Comparison of ENCODE assay signal across 9 cellular contexts in genomic region chr3:129280183-129280582, GRCh38. TPM values are rescaled to one million over a fixed set of nuclear protein-coding genes. Genes with fewer than 3 reads are reported as not detected.
DNase-seq lines count a peak whose midpoint lies in the region; ATAC-seq, FAIRE-seq and TF ChIP-seq lines count a peak whose summit lies in the region.
"Had no signal": no experiment of that assay in that cellular context is flagged by ENCODE, and none has a peak within 500 bp of the region (broad histone marks: within the 10 kb centered on the region; RNA-seq: fewer than 3 reads in every experiment).

No MANE protein-coding gene starts in this region.

- no peak for TF ChIP-seq RAD21 in K562 (CRISPR knock-in tag; conservative IDR thresholded peaks at IDR 0.05 in 1 of 2, IDR thresholded peaks at IDR 0.05 in 1 of 2)

- H2AFZ ChIP-seq in K562 (ENCODE audit: low read depth, low read length): no peak overlapping the region

- H3K27ac ChIP-seq in left ventricle myocardium inferior (replicated peaks) (peak overlapping the region; percentile 97), K562 (ENCODE audit: extremely low read depth, low read depth, low read length) (no peak overlapping the region; the same call in 2 of the 3 replicates), mesodermal cell (ENCODE audit: low read depth, low read length, severe bottlenecking) (no peak overlapping the region)
- H3K27ac ChIP-seq: HL-60 had no signal

- no peak for FAIRE-seq in K562 (lab: Jason Lieb, UNC)

- POLR2A ChIA-PET in K562 (lab: Yijun Ruan, JAX): interaction anchor here (0.6 to 2.3 kb wide), 5 partner anchors 9 to 1600 kb away, joined by 3 to 12 read pairs (median 4); a partner anchor contains a TSS

- peak overlapping the region; percentile 95; the same call in 1 of the 2 replicates for H3K4me2 ChIP-seq in K562 (ENCODE audit: insufficient read depth, low read length)

- CTCF ChIA-PET in K562 (lab: Yijun Ruan, JAX; ENCODE audit: low intra/inter-chr PET ratio): no interaction called here

- WGBS in K562 (ENCODE audit: insufficient coverage, low coverage, missing lambda C conversion rate): 45% methylated on average over 2 of the region's 2 CpGs
- no CpG with 5 or more reads among the region's 2 CpGs for WGBS in mesodermal cell (ENCODE audit: insufficient coverage in 2 of 2), 2 experiments

- H3K9me1 ChIP-seq in K562 (ENCODE audit: control insufficient read depth, insufficient read depth, low read length): no peaks in the 10 kb centered on the region

- H3K36me3 ChIP-seq in left ventricle myocardium inferior: peaks cover 26% of the 10 kb centered on the region
- H3K36me3 ChIP-seq in K562 (ENCODE audit: control insufficient read depth, insufficient read depth, low read length): peaks cover 32% of the 10 kb centered on the region; the same call in 2 of the 3 replicates
- H3K36me3 ChIP-seq in mesodermal cell (ENCODE audit: control insufficient read depth, insufficient read depth, low read length): peaks cover 53% of the 10 kb centered on the region

- peaks cover 20% of the 10 kb centered on the region for H3K79me2 ChIP-seq in K562 (ENCODE audit: control insufficient read depth, insufficient read depth, low read length)

- ATAC-seq in Right ventricle myocardium superior (ENCODE audit: poor library complexity): no peak
- ATAC-seq in K562: no peak
- ATAC-seq in GM21526 (IDR thresholded peaks at IDR 0.05; ENCODE audit: low FRiP score, unreplicated experiment): no peak

- no peaks in the 10 kb centered on the region for H3K27me3 ChIP-seq in left ventricle myocardium inferior (ENCODE audit: low read depth)
- no peaks in the 10 kb centered on the region for H3K27me3 ChIP-seq in K562 (ENCODE audit: control insufficient read depth in 2 of 2, insufficient read depth in 2 of 2, low read length in 2 of 2)

- TF ChIP-seq EP300 in K562 (IDR thresholded peaks at IDR 0.05; ENCODE audit: low read length): no peak

- peak overlapping the region; percentile 97 for H3K4me3 ChIP-seq in left ventricle myocardium inferior
- no peak overlapping the region for H3K4me3 ChIP-seq in K562
- peak overlapping the region; percentile 79 for H3K4me3 ChIP-seq in mesodermal cell (ENCODE audit: extremely low read depth, insufficient read depth, low read length, poor library complexity, severe bottlenecking)

- H3K4me1 ChIP-seq in left ventricle myocardium inferior (peaks cover 56% of the 10 kb centered on the region), K562 (replicated peaks in 1 of 2; ENCODE audit: control insufficient read depth in 2 of 2, insufficient read depth in 2 of 2, low read length in 2 of 2) (peaks cover 10 to 12% of the 10 kb centered on the region in 2 experiments; a peak in 4 of 5 replicates), mesodermal cell (ENCODE audit: control insufficient read depth, insufficient read depth, low read length, poor library complexity, severe bottlenecking) (peaks cover 8% of the 10 kb centered on the region)

- TF ChIP-seq CTCF in left ventricle myocardium inferior (IDR thresholded peaks at IDR 0.05; ENCODE audit: borderline replicate concordance) (no peak), K562 (IDR thresholded peaks at IDR 0.05 in 2 of 3, conservative IDR thresholded peaks at IDR 0.05 in 1 of 3; ENCODE audit: insufficient read depth in 2 of 3, low read depth in 1 of 3, low read length in 3 of 3) (no peak)

- intact Hi-C loops in left ventricle myocardium inferior (cut with micrococcal nuclease): no loop called here
- intact Hi-C loops in Right ventricle myocardium superior (cut with DNase I): no loop called here
- intact Hi-C loops in K562 (cut with micrococcal nuclease): no loop called here

- no peaks in the 10 kb centered on the region for H4K20me1 ChIP-seq in K562 (replicated peaks; ENCODE audit: control insufficient read depth, insufficient read depth, low read length)

- in situ Hi-C loops in K562 (cut with MboI): no loop called here

- H3K9me3 ChIP-seq in left ventricle myocardium inferior (replicated peaks): no peaks in the 10 kb centered on the region
- H3K9me3 ChIP-seq in K562 (replicated peaks; ENCODE audit: control insufficient read depth, insufficient read depth, low read depth, low read length): no peaks in the 10 kb centered on the region
- H3K9me3 ChIP-seq in mesodermal cell (ENCODE audit: control insufficient read depth, low read length): no peaks in the 10 kb centered on the region

- DNase-seq in left ventricle myocardium inferior (no peak), Right ventricle myocardium superior (no peak), K562 (ENCODE audit: extremely low read depth in 1 of 4, low spot score in 3 of 4) (no peak), SHP77 treated with DMSO at 0.1 percent for 48 hours (lab: John Stamatoyannopoulos, UW) (no peak), NCI-H526 (lab: John Stamatoyannopoulos, UW) (no peak), NCI-H1105 (lab: John Stamatoyannopoulos, UW) (no peak)

- peak overlapping the region in 1 of 2 experiments; percentile 83; a peak in 2 of 4 replicates for H3K9ac ChIP-seq in K562 (ENCODE audit: insufficient read depth in 1 of 2, low read depth in 2 of 2, low read length in 2 of 2)

- no TSS peak for BruUV-seq in K562 (replicated peaks; lab: Mats Ljungman, UMichigan)

- no peak for TF ChIP-seq POLR2A in K562 (conservative IDR thresholded peaks at IDR 0.05)

TF ChIP-seq in K562, 482 proteins besides CTCF, POLR2A, EP300 and RAD21:
- TF ChIP-seq SIX5 (IDR thresholded peaks at IDR 0.05; ENCODE audit: borderline replicate concordance in 1 of 2, insufficient read depth in 1 of 2, low read depth in 1 of 2, low read length in 2 of 2) (no peak), ZNF121 (CRISPR knock-in tag; conservative IDR thresholded peaks at IDR 0.05) (no peak), JUN (IDR thresholded peaks at IDR 0.05; ENCODE audit: borderline replicate concordance, low read depth, low read length) (no peak), JUN (CRISPR knock-in tag; IDR thresholded peaks at IDR 0.05; ENCODE audit: borderline replicate concordance) (no peak), BHLHE40 (IDR thresholded peaks at IDR 0.05; ENCODE audit: low read length) (no peak), BMI1 (IDR thresholded peaks at IDR 0.05; ENCODE audit: low read length) (no peak), ZZZ3 (IDR thresholded peaks at IDR 0.05) (no peak), FOS (IDR thresholded peaks at IDR 0.05; ENCODE audit: extremely low read depth, insufficient read length) (no peak), FOXK1 (CRISPR knock-in tag; IDR thresholded peaks at IDR 0.05; ENCODE audit: borderline replicate concordance) (no peak)

RNA-seq across cellular contexts. Expression of gene HMCES, which starts 1.5 kb away (rescaled TPM):
- total RNA-seq in left ventricle myocardium inferior (38.5 TPM), Right ventricle myocardium superior (42.7 TPM), K562 (2014; rRNA removed) (23.5 and 36.1 TPM in 2 replicates), K562 (2014; rRNA removed; fragmentation: Illumina TruSeq; extraction: Trizol) (18.8 and 20.2 TPM in 2 replicates), K562 (2015; rRNA removed; fragmentation: Illumina TruSeq; extraction: Trizol) (18.1 and 20.6 TPM in 2 replicates), K562 (2021) (34.7 and 42.6 TPM in 2 replicates)
- 5.1 and 8.1 TPM in 2 replicates for total RNA-seq in K562 (2011; cell fraction: chromatin; rRNA removed; ENCODE audit: low replicate concordance)
- total RNA-seq in K562 (2011; cell fraction: nucleolus; rRNA removed): 6.2 and 9.0 TPM in 2 replicates
- total RNA-seq in K562 (2011; cell fraction: nucleoplasm; rRNA removed): 5.4 and 7.0 TPM in 2 replicates
- polyA plus RNA-seq in K562 (2011; rRNA removed) (21.7 and 24.8 TPM in 2 replicates), K562 (2014; fragmentation: Illumina TruSeq; extraction: Trizol) (45.3 and 46.9 TPM in 2 replicates), K562 (2014; fragmentation: Nextera tagmentation; extraction: Ambion mirVana) (10 to 100 TPM; 23.0 to 25.2 TPM), K562 (2014; rRNA removed) (26.7 and 27.6 TPM in 2 replicates)
- polyA plus RNA-seq in K562 (2011; cell fraction: cytosol; rRNA removed): 15.4 and 17.0 TPM in 2 replicates
- polyA plus RNA-seq in K562 (2011; cell fraction: nucleus; rRNA removed): 12.7 and 14.4 TPM in 2 replicates
- polyA plus RNA-seq in K562 (2012): 34.9 and 43.6 TPM in 2 replicates
- 14.1 and 16.4 TPM in 2 replicates for polyA minus RNA-seq in K562 (2011; rRNA and poly(A)+ RNA removed)
- 13.3 and 19.9 TPM in 2 replicates for polyA minus RNA-seq in K562 (2011; cell fraction: cytosol; rRNA and poly(A)+ RNA removed)
- 4.2 and 6.3 TPM in 2 replicates for polyA minus RNA-seq in K562 (2011; cell fraction: nucleus; rRNA and poly(A)+ RNA removed)
- polyA plus RNA-seq in mesodermal cell (2013, experiment 1 of 2): 42.3 TPM
- polyA plus RNA-seq in mesodermal cell (2013, experiment 2 of 2): 39.6 TPM

RNA-seq across cellular contexts. Expression of gene COPG1, which starts 30.8 kb away (rescaled TPM):
- 86.1 TPM for total RNA-seq in left ventricle myocardium inferior
- 80.6 TPM for total RNA-seq in Right ventricle myocardium superior
- total RNA-seq in K562 (2011; cell fraction: chromatin; rRNA removed; ENCODE audit: low replicate concordance): 181 and 256 TPM in 2 replicates
- total RNA-seq in K562 (2011; cell fraction: nucleolus; rRNA removed): 148 and 149 TPM in 2 replicates
- 109 and 139 TPM in 2 replicates for total RNA-seq in K562 (2011; cell fraction: nucleoplasm; rRNA removed)
- 88.0 and 96.4 TPM in 2 replicates for total RNA-seq in K562 (2014; rRNA removed)
- 73.9 and 74.6 TPM in 2 replicates for total RNA-seq in K562 (2014; rRNA removed; fragmentation: Illumina TruSeq; extraction: Trizol)
- total RNA-seq in K562 (2015; rRNA removed; fragmentation: Illumina TruSeq; extraction: Trizol): 62.0 and 65.1 TPM in 2 replicates
- total RNA-seq in K562 (2021): 85.4 and 94.8 TPM in 2 replicates
- 40.3 and 73.4 TPM in 2 replicates for polyA plus RNA-seq in K562 (2011; rRNA removed)
- polyA plus RNA-seq in K562 (2011; cell fraction: cytosol; rRNA removed): 47.0 and 48.0 TPM in 2 replicates
- polyA plus RNA-seq in K562 (2011; cell fraction: nucleus; rRNA removed): 111 and 116 TPM in 2 replicates
- polyA plus RNA-seq in K562 (2012): 82.5 and 120 TPM in 2 replicates
- 56.8 and 62.4 TPM in 2 replicates for polyA plus RNA-seq in K562 (2014; fragmentation: Illumina TruSeq; extraction: Trizol)
- 100 to 1,000 TPM in 1 of 2 experiments, 10 to 100 TPM in 1; 40.6 to 105 TPM for polyA plus RNA-seq in K562 (2014; fragmentation: Nextera tagmentation; extraction: Ambion mirVana)
- 37.1 and 47.9 TPM in 2 replicates for polyA plus RNA-seq in K562 (2014; rRNA removed)
- polyA minus RNA-seq in K562 (2011; rRNA and poly(A)+ RNA removed): 115 and 157 TPM in 2 replicates
- polyA minus RNA-seq in K562 (2011; cell fraction: cytosol; rRNA and poly(A)+ RNA removed): 70.3 and 92.6 TPM in 2 replicates
- polyA minus RNA-seq in K562 (2011; cell fraction: nucleus; rRNA and poly(A)+ RNA removed): 59.0 and 102 TPM in 2 replicates
- polyA plus RNA-seq in mesodermal cell (2013, experiment 1 of 2): 184 TPM
- 161 TPM for polyA plus RNA-seq in mesodermal cell (2013, experiment 2 of 2)
